7 cellular contexts compared by ENCODE assay signal in the genomic region with DNA sequence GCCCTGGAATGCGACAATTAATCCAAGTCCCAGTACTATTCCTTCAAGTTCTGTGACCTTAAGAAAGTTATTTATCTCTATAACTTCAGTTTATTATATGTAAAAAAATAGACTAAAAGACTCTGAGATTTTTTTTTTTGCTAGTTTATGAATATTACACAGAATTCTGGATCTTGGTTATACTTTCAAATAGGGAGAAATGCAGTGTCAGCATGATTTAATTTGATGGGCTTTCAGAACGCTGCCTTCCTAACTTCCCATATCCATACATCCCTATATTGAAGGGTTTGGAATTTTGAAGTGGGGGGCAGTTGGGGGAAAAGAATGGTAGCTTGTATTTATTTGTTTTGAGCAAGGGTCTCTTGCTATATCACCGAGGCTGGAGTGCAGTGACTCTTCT.
"Had no signal": no experiment of that assay in that cellular context is flagged by ENCODE, and none has a peak within 500 bp of the region (broad histone marks: within the 10 kb centered on the region; RNA-seq: fewer than 3 reads in every experiment).

No MANE protein-coding gene starts in this region.

- H3K9ac ChIP-seq: GM23248 had no signal

- H3K4me3 ChIP-seq: GM23248 had no signal

- H3K27ac ChIP-seq: GM23248, HL-60 had no signal

- H2AFZ ChIP-seq: GM23248 had no signal

- FAIRE-seq: H54 had no signal

- DNase-seq: GM23248, GOT3, H9, HCEC 1CT, KG1 had no signal
